Comparison of ENCODE assay signal across 17 cellular contexts in genomic region chr5:53250151-53250550, GRCh38.
"Had no signal": no experiment of that assay in that cellular context is flagged by ENCODE, and none has a peak within 500 bp of the region (broad histone marks: within the 10 kb centered on the region; RNA-seq: fewer than 3 reads in every experiment).

No MANE protein-coding gene starts in this region.

- H3K9me3 ChIP-seq: colonic mucosa, gastroesophageal sphincter, neutrophil, spleen, upper lobe of left lung had no signal

- H3K4me1 ChIP-seq: colonic mucosa, spleen, upper lobe of left lung had no signal

- ATAC-seq: activated CD4-positive, alpha-beta T cell treated with anti-CD3 and anti-CD28 coated beads for 36 hours; activated T-cell treated with anti-CD3 and anti-CD28 coated beads, Interleukin-2, amount 50 U/mL, for 72 hours had no signal

- H3K36me3 ChIP-seq: colonic mucosa, gastroesophageal sphincter, neutrophil, spleen, upper lobe of left lung, WERI-Rb-1 had no signal

- H3K4me3 Mint-ChIP-seq: activated CD4-positive, alpha-beta memory T cell treated with anti-CD3 and anti-CD28 coated beads, Interleukin-2, amount 10 ng/mL, durations not matched to agents 7 days and 5 days; activated CD4-positive, alpha-beta T cell treated with anti-CD3 and anti-CD28 coated beads for 36 hours; activated naive CD8-positive, alpha-beta T cell treated with anti-CD3 and anti-CD28 coated beads for 36 hours; activated T-cell treated with anti-CD3 and anti-CD28 coated beads, Interleukin-2, amount 50 U/mL, for 72 hours had no signal

- FAIRE-seq: endothelial cell of umbilical vein, kidney had no signal

- H3K4me3 ChIP-seq: colonic mucosa, gastroesophageal sphincter, spleen, upper lobe of left lung had no signal

- H3K27ac Mint-ChIP-seq: activated CD4-positive, alpha-beta memory T cell treated with anti-CD3 and anti-CD28 coated beads, Interleukin-2, amount 10 ng/mL, durations not matched to agents 7 days and 5 days; activated CD4-positive, alpha-beta T cell treated with anti-CD3 and anti-CD28 coated beads for 36 hours; activated naive CD8-positive, alpha-beta T cell treated with anti-CD3 and anti-CD28 coated beads for 36 hours; activated T-cell treated with anti-CD3 and anti-CD28 coated beads, Interleukin-2, amount 50 U/mL, for 72 hours had no signal

- H3K9me3 Mint-ChIP-seq: activated CD4-positive, alpha-beta memory T cell treated with anti-CD3 and anti-CD28 coated beads, Interleukin-2, amount 10 ng/mL, durations not matched to agents 7 days and 5 days; activated naive CD8-positive, alpha-beta T cell treated with anti-CD3 and anti-CD28 coated beads for 36 hours; activated T-cell treated with anti-CD3 and anti-CD28 coated beads, Interleukin-2, amount 50 U/mL, for 72 hours had no signal

- H3K27me3 ChIP-seq: colonic mucosa, gastroesophageal sphincter, neutrophil, spleen, upper lobe of left lung had no signal

- H3K36me3 Mint-ChIP-seq: activated naive CD8-positive, alpha-beta T cell treated with anti-CD3 and anti-CD28 coated beads for 36 hours had no signal

- H3K27ac ChIP-seq: colonic mucosa, gastroesophageal sphincter, neutrophil, spleen, upper lobe of left lung, WERI-Rb-1 had no signal

- DNase-seq: activated CD4-positive, alpha-beta memory T cell treated with anti-CD3 and anti-CD28 coated beads, Interleukin-2, amount 10 ng/mL, durations not matched to agents 7 days and 5 days; activated CD4-positive, alpha-beta T cell treated with anti-CD3 and anti-CD28 coated beads for 36 hours; activated gamma-delta T cell treated with Interleukin-2 at 50 U/mL for 16 hours; activated naive CD8-positive, alpha-beta T cell treated with anti-CD3 and anti-CD28 coated beads for 36 hours; activated T-cell treated with anti-CD3 and anti-CD28 coated beads, Interleukin-2, amount 50 U/mL, for 72 hours; colonic mucosa; kidney; left ventricle myocardium superior; spleen; stimulated activated CD4-positive, alpha-beta T cell treated with anti-CD3 and anti-CD28 coated beads, Interleukin-1b, Interleukin-23, amount 100 ng/mL, for 48 hours; stimulated activated naive CD4-positive, alpha-beta T cell; substantia nigra; upper lobe of left lung; WERI-Rb-1 had no signal

- H3K27me3 Mint-ChIP-seq: activated naive CD8-positive, alpha-beta T cell treated with anti-CD3 and anti-CD28 coated beads for 36 hours had no signal
